8 cellular contexts compared by ENCODE assay signal in the genomic region with DNA sequence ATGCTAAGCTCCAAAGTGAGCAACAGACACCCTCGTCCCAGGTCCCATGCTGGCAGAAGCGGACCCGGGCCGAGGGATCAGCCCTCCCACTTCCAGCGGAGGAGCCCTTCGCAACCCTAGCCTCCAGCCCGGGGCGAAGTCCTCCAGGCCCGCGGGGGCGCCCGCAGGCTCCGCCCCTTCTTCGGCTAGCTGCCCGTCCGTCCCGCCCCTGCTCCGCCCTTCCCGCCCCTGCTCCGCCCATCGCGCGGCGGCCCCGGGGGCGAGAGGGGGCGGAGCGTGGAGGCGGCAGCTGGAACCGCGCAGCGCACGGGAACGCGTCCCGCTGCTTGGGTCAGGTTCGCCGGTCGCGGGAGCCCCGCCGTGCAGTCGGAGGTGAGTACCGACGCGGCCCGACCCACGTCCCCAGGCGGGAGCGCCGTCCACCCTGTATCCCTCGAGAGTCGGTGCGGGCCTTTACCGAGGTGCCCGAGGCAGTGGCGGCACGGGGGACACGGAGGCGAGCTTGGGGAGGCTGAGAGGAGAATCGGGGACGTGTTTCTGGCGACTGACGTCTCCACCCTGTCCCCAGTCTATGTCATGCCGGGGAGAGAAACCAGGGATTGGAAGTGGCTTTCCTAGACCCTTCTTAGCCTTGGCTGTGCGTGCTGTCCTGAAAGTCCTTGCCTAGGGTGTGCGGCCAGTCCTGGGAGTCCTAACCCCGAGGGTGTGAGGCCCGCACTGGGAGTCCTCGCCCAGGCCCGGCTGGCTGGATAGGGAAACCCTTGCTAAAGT. TPM values are rescaled to one million over a fixed set of nuclear protein-coding genes. Genes with fewer than 3 reads are reported as not detected.
DNase-seq lines count a peak whose midpoint lies in the region; ATAC-seq and TF ChIP-seq lines count a peak whose summit lies in the region.

ACO1 (plus strand) TSS at position 280 of the 771 bp plus-strand sequence. CDS start 20,864 bp downstream, outside the sequence.

- CTCF ChIA-PET in activated CD4-positive, alpha-beta memory T cell treated with anti-CD3 and anti-CD28 coated beads for 36 hours (lab: Charles Lee) = interaction anchor here (0.8 to 5.4 kb wide), 7 partner anchors 46 to 196 kb away, joined by 3 to 73 read pairs (median 6); partner anchors contain the start of genes NDUFB6 and RIGI

- no peaks in the 10 kb centered on the region for H3K9me3 Mint-ChIP-seq in activated CD4-positive, alpha-beta memory T cell treated with anti-CD3 and anti-CD28 coated beads for 36 hours

- POLR2A ChIA-PET in activated CD4-positive, alpha-beta memory T cell treated with anti-CD3 and anti-CD28 coated beads for 36 hours (lab: Charles Lee) = interaction anchor here (1.3 to 1.8 kb wide), 3 partner anchors 166 to 640 kb away, joined by 4 to 8 read pairs (median 7); partner anchors contain the start of genes DNAJA1 and NDUFB6

- whole genome bisulfite sequencing in lower leg skin, 2 donors = 0 to 1% methylated on average over 23 to 27 of the region's 71 CpGs

- peak within 1 kb of the TSS; percentile 79 for H3K4me3 Mint-ChIP-seq in activated CD4-positive, alpha-beta memory T cell treated with anti-CD3 and anti-CD28 coated beads for 36 hours

- TF ChIP-seq CTCF in lower leg skin (IDR thresholded peaks at IDR 0.05) = no peak

- H3K4me1 Mint-ChIP-seq in activated CD4-positive, alpha-beta memory T cell treated with anti-CD3 and anti-CD28 coated beads for 36 hours (ENCODE audit: low read depth) = peaks cover 15% of the 10 kb centered on the region

- TF ChIP-seq POLR2A in lower leg skin (IDR thresholded peaks at IDR 0.05) = no peak

- peaks cover 5% of the 10 kb centered on the region for H3K27me3 Mint-ChIP-seq in activated CD4-positive, alpha-beta memory T cell treated with anti-CD3 and anti-CD28 coated beads for 36 hours

- DNase-seq in C1 segment of cervical spinal cord (lab: John Stamatoyannopoulos, UW) (peak in 13 of 14 donors; percentile 57 to 90 (median 79)), GM19238 (ENCODE audit: insufficient read length, low spot score) (peak; percentile 85), NCI-H69 (lab: John Stamatoyannopoulos, UW) (peak; percentile 92), dermis microvascular lymphatic vessel endothelial cell (ENCODE audit: low read depth in 2 of 2) (peak; percentile 40 to 88), lower leg skin (ENCODE audit: low spot score in 2 of 2) (peak; percentile 74 to 98)
- peak; percentile 87 for DNase-seq in activated CD4-positive, alpha-beta memory T cell treated with anti-CD3 and anti-CD28 coated beads for 36 hours
- peak; percentile 80 to 89 for DNase-seq in stimulated activated CD4-positive, alpha-beta T cell treated with anti-CD3 and anti-CD28 coated beads, Interleukin-4, amount 100 ng/mL, for 4 hours

- intact Hi-C loops in activated CD4-positive, alpha-beta memory T cell treated with anti-CD3 and anti-CD28 coated beads for 36 hours (cut with micrococcal nuclease) = loop anchor here (1.0 kb wide), 3 partner anchors 142 to 189 kb away; partner anchors contain the start of genes NDUFB6 and RIGI
- intact Hi-C loops in lower leg skin (cut with DNase I; ENCODE audit: low total_unique reads) = no loop called here

- peak; percentile 98 for ATAC-seq in HG03432 (IDR thresholded peaks at IDR 0.05; ENCODE audit: unreplicated experiment)

- no peaks in the 10 kb centered on the region for H3K36me3 Mint-ChIP-seq in activated CD4-positive, alpha-beta memory T cell treated with anti-CD3 and anti-CD28 coated beads for 36 hours

- no peak within 1 kb of the TSS for H3K27ac Mint-ChIP-seq in activated CD4-positive, alpha-beta memory T cell treated with anti-CD3 and anti-CD28 coated beads for 36 hours

- peak within 1 kb of the TSS; percentile 58 for H3K4me3 ChIP-seq in lower leg skin (ENCODE audit: low read depth, poor library complexity, severe bottlenecking)

RNA-seq across cellular contexts. Expression of gene ACO1, which starts in this region (rescaled TPM):
- 10 to 100 TPM; 13.1 to 13.7 TPM for total RNA-seq in activated CD4-positive, alpha-beta memory T cell treated with anti-CD3 and anti-CD28 coated beads for 36 hours
- 22.9 and 41.8 TPM in 2 replicates for total RNA-seq in dermis microvascular lymphatic vessel endothelial cell
- 10 to 100 TPM in 3 of 4 donors, 1 to 10 TPM in 1; 9.7 to 23.7 (median 15.5) TPM for total RNA-seq in lower leg skin

Comparison
In these comparisons a context has a peak if more than half of its experiments do, and no peak if none do; other contexts are left out.
1. Peak in every context shown above with its lines: DNase-seq, ATAC-seq and H3K4me3 ChIP-seq.